Comparison of ENCODE assay signal across 25 cellular contexts in the genomic region with DNA sequence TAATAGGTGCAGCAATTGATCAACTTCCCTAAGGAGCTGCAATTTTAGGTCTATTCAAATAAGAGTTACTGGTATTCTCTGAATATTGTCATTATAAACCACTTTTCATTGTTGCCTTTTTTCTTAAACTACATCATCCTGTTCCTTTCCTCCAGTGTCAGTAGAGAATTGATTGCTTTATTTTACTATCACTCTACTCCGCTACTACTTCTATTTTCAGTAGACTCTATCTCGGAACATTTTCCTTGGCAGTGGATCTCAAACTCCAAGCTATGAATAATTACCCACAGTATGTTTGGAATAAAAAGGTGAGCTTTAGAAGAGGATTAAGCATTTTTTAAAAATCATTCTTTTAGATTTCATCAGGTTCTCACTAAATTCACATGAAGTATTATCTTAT.
"Had no signal": no experiment of that assay in that cellular context is flagged by ENCODE, and none has a peak within 500 bp of the region (broad histone marks: within the 10 kb centered on the region; RNA-seq: fewer than 3 reads in every experiment).

No MANE protein-coding gene starts in this region.

- H3K27me3 Mint-ChIP-seq: activated B cell treated with CpG ODN at 0.5 μM for 24 hours; activated CD4-positive, alpha-beta memory T cell treated with anti-CD3 and anti-CD28 coated beads, Interleukin-2, amount 10 ng/mL, durations not matched to agents 7 days and 5 days; activated CD8-positive, alpha-beta memory T cell treated with anti-CD3 and anti-CD28 coated beads, Interleukin-2, amount 10 ng/mL, durations not matched to agents 7 days and 5 days; activated naive CD4-positive, alpha-beta T cell treated with anti-CD3 and anti-CD28 coated beads, Interleukin-2, amount 50 U/mL, for 24 hours; activated T-cell treated with anti-CD3 and anti-CD28 coated beads, Interleukin-2, amount 50 U/mL, for 24 hours; naive B cell; progenitor cell of endocrine pancreas had no signal

- ATAC-seq: activated CD8-positive, alpha-beta memory T cell treated with anti-CD3 and anti-CD28 coated beads, Interleukin-2, amount 10 ng/mL, durations not matched to agents 7 days and 5 days; stimulated activated effector memory CD8-positive, alpha-beta T cell treated with anti-CD3 and anti-CD28 coated beads, Interleukin-12 subunit alpha, Interleukin-12 subunit beta, amount 100 ng/mL, for 72 hours had no signal

- H3K4me3 ChIP-seq: adrenal gland, colonic mucosa, left lung, right atrium auricular region, SK-N-MC, stomach, testis, upper lobe of right lung had no signal

- DNase-seq: activated B cell treated with CpG ODN at 0.5 μM for 24 hours; activated CD4-positive, alpha-beta memory T cell treated with anti-CD3 and anti-CD28 coated beads, Interleukin-2, amount 10 ng/mL, durations not matched to agents 7 days and 5 days; activated CD4-positive, alpha-beta T cell treated with anti-CD3 and anti-CD28 coated beads for 4 hours; activated CD8-positive, alpha-beta memory T cell treated with anti-CD3 and anti-CD28 coated beads, Interleukin-2, amount 10 ng/mL, durations not matched to agents 7 days and 5 days; activated T-cell treated with anti-CD3 and anti-CD28 coated beads, Interleukin-2, amount 50 U/mL, for 24 hours; central memory CD4-positive, alpha-beta T cell; colonic mucosa; kidney; left lung; mammary epithelial cell; naive B cell; stimulated activated CD4-positive, alpha-beta T cell treated with anti-CD3 and anti-CD28 coated beads, Interleukin-4, amount 100 ng/mL, for 24 hours; stomach; T-helper 1 cell; T-helper 9 cell; testis; upper lobe of right lung had no signal

- H3K4me1 Mint-ChIP-seq: activated B cell treated with CpG ODN at 0.5 μM for 24 hours; activated CD4-positive, alpha-beta memory T cell treated with anti-CD3 and anti-CD28 coated beads, Interleukin-2, amount 10 ng/mL, durations not matched to agents 7 days and 5 days; activated CD8-positive, alpha-beta memory T cell treated with anti-CD3 and anti-CD28 coated beads, Interleukin-2, amount 10 ng/mL, durations not matched to agents 7 days and 5 days; activated naive CD4-positive, alpha-beta T cell treated with anti-CD3 and anti-CD28 coated beads, Interleukin-2, amount 50 U/mL, for 24 hours; naive B cell; neural crest cell; stimulated activated effector memory CD8-positive, alpha-beta T cell treated with anti-CD3 and anti-CD28 coated beads, Interleukin-12 subunit alpha, Interleukin-12 subunit beta, amount 100 ng/mL, for 72 hours had no signal

- H3K4me3 Mint-ChIP-seq: activated B cell treated with CpG ODN at 0.5 μM for 24 hours; activated CD4-positive, alpha-beta memory T cell treated with anti-CD3 and anti-CD28 coated beads, Interleukin-2, amount 10 ng/mL, durations not matched to agents 7 days and 5 days; activated CD8-positive, alpha-beta memory T cell treated with anti-CD3 and anti-CD28 coated beads, Interleukin-2, amount 10 ng/mL, durations not matched to agents 7 days and 5 days; activated naive CD4-positive, alpha-beta T cell treated with anti-CD3 and anti-CD28 coated beads, Interleukin-2, amount 50 U/mL, for 24 hours; activated T-cell treated with anti-CD3 and anti-CD28 coated beads, Interleukin-2, amount 50 U/mL, for 24 hours; naive B cell; neural crest cell; stimulated activated effector memory CD8-positive, alpha-beta T cell treated with anti-CD3 and anti-CD28 coated beads, Interleukin-12 subunit alpha, Interleukin-12 subunit beta, amount 100 ng/mL, for 72 hours had no signal

- H3K36me3 Mint-ChIP-seq: activated CD8-positive, alpha-beta memory T cell treated with anti-CD3 and anti-CD28 coated beads, Interleukin-2, amount 10 ng/mL, durations not matched to agents 7 days and 5 days; activated naive CD4-positive, alpha-beta T cell treated with anti-CD3 and anti-CD28 coated beads, Interleukin-2, amount 50 U/mL, for 24 hours; naive B cell; stimulated activated effector memory CD8-positive, alpha-beta T cell treated with anti-CD3 and anti-CD28 coated beads, Interleukin-12 subunit alpha, Interleukin-12 subunit beta, amount 100 ng/mL, for 72 hours had no signal

- H3K9me3 ChIP-seq: adrenal gland, colonic mucosa, testis, upper lobe of right lung had no signal

- H3K27me3 ChIP-seq: adrenal gland, colonic mucosa, left lung, right atrium auricular region, stomach, testis, upper lobe of right lung had no signal

- H3K9me3 Mint-ChIP-seq: activated naive CD4-positive, alpha-beta T cell treated with anti-CD3 and anti-CD28 coated beads, Interleukin-2, amount 50 U/mL, for 24 hours; activated T-cell treated with anti-CD3 and anti-CD28 coated beads, Interleukin-2, amount 50 U/mL, for 24 hours had no signal

- H3K36me3 ChIP-seq: adrenal gland, colonic mucosa, left lung, right atrium auricular region, stomach, upper lobe of right lung had no signal

- H3K27ac ChIP-seq: colonic mucosa, right atrium auricular region, SK-N-MC, stomach, testis, upper lobe of right lung had no signal

- H3K27ac Mint-ChIP-seq: activated B cell treated with CpG ODN at 0.5 μM for 24 hours; activated CD4-positive, alpha-beta memory T cell treated with anti-CD3 and anti-CD28 coated beads, Interleukin-2, amount 10 ng/mL, durations not matched to agents 7 days and 5 days; activated CD8-positive, alpha-beta memory T cell treated with anti-CD3 and anti-CD28 coated beads, Interleukin-2, amount 10 ng/mL, durations not matched to agents 7 days and 5 days; activated naive CD4-positive, alpha-beta T cell treated with anti-CD3 and anti-CD28 coated beads, Interleukin-2, amount 50 U/mL, for 24 hours; activated T-cell treated with anti-CD3 and anti-CD28 coated beads, Interleukin-2, amount 50 U/mL, for 24 hours; activated T-helper 2 cell treated with anti-CD3 and anti-CD28 coated beads, Interferon-gamma antibody, Interleukin-2, Interleukin-4, amounts not matched to agents 10 μg/mL and 5 μg/mL and 100 μg/mL, durations not matched to agents 14 hours and 24 hours and 36 hours; naive B cell; progenitor cell of endocrine pancreas; stimulated activated effector memory CD8-positive, alpha-beta T cell treated with anti-CD3 and anti-CD28 coated beads, Interleukin-12 subunit alpha, Interleukin-12 subunit beta, amount 100 ng/mL, for 72 hours had no signal

- H3K4me1 ChIP-seq: colonic mucosa, left lung, right atrium auricular region, stomach, testis, upper lobe of right lung had no signal
